22 cellular contexts compared by ENCODE assay signal in the genomic region with DNA sequence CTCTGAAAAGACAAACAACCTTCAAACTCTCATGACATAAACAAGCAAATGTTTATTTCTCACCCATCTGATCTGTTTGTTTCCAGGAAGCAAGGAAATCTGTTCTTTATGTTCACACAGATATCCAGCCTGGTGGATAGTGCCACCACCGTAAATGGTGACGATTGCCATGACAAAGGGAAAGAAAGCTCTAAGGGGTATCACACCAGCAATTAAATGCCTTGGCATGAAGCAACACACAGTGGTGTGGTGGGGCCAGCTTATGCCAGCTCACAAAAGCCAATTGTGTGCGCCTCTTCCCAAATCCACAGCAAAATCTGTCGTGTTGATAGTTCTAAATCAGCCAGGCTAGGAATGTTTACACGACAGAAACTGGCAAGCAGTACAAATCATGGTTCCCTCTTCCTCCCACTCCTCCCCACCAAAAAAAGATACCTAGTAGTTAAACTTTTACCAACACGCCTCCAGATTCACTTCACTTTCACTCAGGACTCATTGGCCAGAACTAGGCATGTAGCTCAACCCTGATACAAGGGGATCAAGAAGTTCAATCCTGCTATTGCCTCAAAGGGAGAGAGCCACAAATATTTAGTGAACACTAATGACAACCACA.
"Had no signal": no experiment of that assay in that cellular context is flagged by ENCODE, and none has a peak within 500 bp of the region (broad histone marks: within the 10 kb centered on the region; RNA-seq: fewer than 3 reads in every experiment).

No MANE protein-coding gene starts in this region.

- H3K4me3 ChIP-seq: colonic mucosa, left ventricle myocardium inferior, lower lobe of right lung, mucosa of descending colon, pancreas, right atrium auricular region, sigmoid colon, spleen, thoracic aorta, tibial nerve, upper lobe of right lung, uterus had no signal

- H3K27ac ChIP-seq: colonic mucosa, left ventricle myocardium inferior, lower lobe of right lung, neutrophil, pancreas, right atrium auricular region, sigmoid colon, spleen, thoracic aorta, tibial nerve, upper lobe of right lung, uterus had no signal

- DNase-seq: central memory CD4-positive, alpha-beta T cell; colonic mucosa; dermis blood vessel endothelial cell; effector memory CD8-positive, alpha-beta T cell; left cardiac atrium; left ventricle myocardium inferior; lower lobe of right lung; mucosa of descending colon; naive B cell; sigmoid colon; spleen; stimulated activated CD4-positive, alpha-beta T cell treated with anti-CD3 and anti-CD28 coated beads, Interleukin-4, amount 100 ng/mL, for 4 hours; stimulated activated naive CD8-positive, alpha-beta T cell treated with anti-CD3 and anti-CD28 coated beads, Interleukin-15, Interleukin-2, amounts not matched to agents 100 U/mL and 50 U/mL, for 24 hours; upper lobe of right lung; uterus had no signal

- H3K9me3 ChIP-seq: colonic mucosa, left ventricle myocardium inferior, lower lobe of right lung, mucosa of descending colon, neutrophil, pancreas, right atrium auricular region, spleen, thoracic aorta, tibial nerve, upper lobe of right lung, uterus had no signal

- ATAC-seq: effector memory CD8-positive, alpha-beta T cell; lower lobe of right lung; mucosa of descending colon; natural killer cell treated with Interleukin-12 subunit alpha and Interleukin-12 subunit beta and Interleukin-15 and Interleukin-18, amount 100 ng/mL, for 72 hours; pancreas; stimulated activated memory B cell treated with anti-CD40 and anti-IgM and Interleukin-4, amounts not matched to agents 10 μg/mL and 1 μg/mL and 100 μg/mL, for 72 hours; stimulated activated naive CD8-positive, alpha-beta T cell treated with anti-CD3 and anti-CD28 coated beads, Interleukin-15, Interleukin-2, amounts not matched to agents 100 U/mL and 50 U/mL, for 24 hours; upper lobe of right lung had no signal

- H3K36me3 ChIP-seq: colonic mucosa, left ventricle myocardium inferior, lower lobe of right lung, neutrophil, pancreas, right atrium auricular region, sigmoid colon, spleen, thoracic aorta, tibial nerve, upper lobe of right lung, uterus had no signal

- H3K27me3 ChIP-seq: colonic mucosa, pancreas, right atrium auricular region, upper lobe of right lung, uterus had no signal

- H3K4me1 ChIP-seq: colonic mucosa, left ventricle myocardium inferior, lower lobe of right lung, pancreas, right atrium auricular region, sigmoid colon, spleen, tibial nerve, upper lobe of right lung, uterus had no signal
